Comparison of ENCODE assay signal across 25 cellular contexts in the genomic region with DNA sequence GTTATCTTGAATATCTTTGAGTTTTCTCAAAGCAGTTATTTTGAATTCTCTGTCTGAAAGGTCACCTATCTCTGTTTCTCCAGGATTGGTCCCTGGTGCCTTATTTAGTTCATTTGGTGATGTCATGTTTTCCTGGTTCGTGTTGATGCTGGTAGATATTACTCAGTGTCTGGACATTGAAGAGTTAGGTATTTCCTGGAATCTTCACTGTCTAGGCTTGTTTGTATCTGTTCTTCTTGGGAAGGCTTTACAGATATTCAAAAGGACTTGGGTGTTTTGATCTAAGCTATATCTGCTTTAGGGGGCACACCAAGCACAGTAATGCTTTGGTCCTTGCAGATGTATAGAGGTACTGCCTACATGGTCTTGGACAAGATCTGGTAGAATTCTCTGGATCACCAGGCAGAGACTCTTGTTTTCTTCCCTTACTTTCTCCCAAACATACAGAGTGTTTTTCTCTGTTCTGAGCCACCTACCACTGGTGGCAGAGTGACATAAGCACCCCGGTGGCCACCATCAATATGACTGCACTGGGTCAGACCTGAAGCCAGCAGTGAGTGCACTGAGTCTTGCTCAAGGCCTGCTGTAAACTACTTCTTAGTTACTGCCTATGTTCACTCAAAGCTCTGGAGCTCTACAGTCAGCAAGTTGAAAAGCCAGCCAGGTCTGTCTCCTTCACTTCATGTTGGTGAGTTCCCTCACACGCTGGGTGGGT.
"Had no signal": no experiment of that assay in that cellular context is flagged by ENCODE, and none has a peak within 500 bp of the region (broad histone marks: within the 10 kb centered on the region; RNA-seq: fewer than 3 reads in every experiment).

No MANE protein-coding gene starts in this region.

- H3K27ac ChIP-seq: colonic mucosa, gastroesophageal sphincter, heart right ventricle, left lung, neural progenitor cell, parathyroid adenoma, thoracic aorta, transverse colon, vagina had no signal

- H3K36me3 Mint-ChIP-seq: naive thymus-derived CD4-positive, alpha-beta T cell; neural progenitor cell; stimulated activated naive B cell treated with anti-CD40 and anti-IgM and Interleukin-4, amounts not matched to agents 10 μg/mL and 1 μg/mL and 100 μg/mL, for 72 hours had no signal

- FAIRE-seq: endothelial cell of umbilical vein, islet of Langerhans had no signal

- H3K9me3 Mint-ChIP-seq: stimulated activated naive CD8-positive, alpha-beta T cell treated with anti-CD3 and anti-CD28 coated beads, Interleukin-15, Interleukin-2, amounts not matched to agents 100 ng/mL and 50 ng/mL, for 24 hours had no signal

- H3K27ac Mint-ChIP-seq: dendritic cell treated with granulocyte-macrophage colony-stimulating factor and Interleukin-4, amounts not matched to agents 40 ng/mL and 50 ng/mL, for 4 days; naive thymus-derived CD4-positive, alpha-beta T cell; nephron; neural progenitor cell; progenitor cell of endocrine pancreas; stimulated activated naive B cell treated with anti-CD40 and anti-IgM and Interleukin-4, amounts not matched to agents 10 μg/mL and 1 μg/mL and 100 μg/mL, for 72 hours; stimulated activated naive CD8-positive, alpha-beta T cell treated with anti-CD3 and anti-CD28 coated beads, Interleukin-15, Interleukin-2, amounts not matched to agents 100 ng/mL and 50 ng/mL, for 24 hours had no signal

- H3K4me2 ChIP-seq: neural progenitor cell had no signal

- H3K4me3 ChIP-seq: colonic mucosa, gastroesophageal sphincter, heart right ventricle, left lung, neural progenitor cell, thoracic aorta, transverse colon, vagina had no signal

- H3K4me1 Mint-ChIP-seq: nephron; neural progenitor cell; stimulated activated naive B cell treated with anti-CD40 and anti-IgM and Interleukin-4, amounts not matched to agents 10 μg/mL and 1 μg/mL and 100 μg/mL, for 72 hours had no signal

- H3K27me3 Mint-ChIP-seq: dendritic cell treated with granulocyte-macrophage colony-stimulating factor and Interleukin-4, amounts not matched to agents 40 ng/mL and 50 ng/mL, for 4 days; progenitor cell of endocrine pancreas; stimulated activated naive CD8-positive, alpha-beta T cell treated with anti-CD3 and anti-CD28 coated beads, Interleukin-15, Interleukin-2, amounts not matched to agents 100 ng/mL and 50 ng/mL, for 24 hours had no signal

- H3K9ac ChIP-seq: neural progenitor cell, parathyroid adenoma had no signal

- H3K4me1 ChIP-seq: colonic mucosa, gastroesophageal sphincter, heart right ventricle, left lung, neural progenitor cell, parathyroid adenoma, transverse colon, vagina had no signal

- H3K27me3 ChIP-seq: colonic mucosa, gastroesophageal sphincter, heart right ventricle, left lung, neural progenitor cell, transverse colon, vagina had no signal

- H3K9me3 ChIP-seq: colonic mucosa, gastroesophageal sphincter, thoracic aorta, transverse colon, vagina had no signal

- H2AFZ ChIP-seq: neural progenitor cell, parathyroid adenoma had no signal

- H3K36me3 ChIP-seq: colonic mucosa, gastroesophageal sphincter, heart right ventricle, left lung, neural progenitor cell, thoracic aorta, transverse colon, vagina had no signal

- DNase-seq: colonic mucosa; effector CD8-positive, alpha-beta T cell; glutamatergic neuron; heart right ventricle; hippocampal formation; left cardiac atrium; left lung; mesendoderm; midbrain; naive thymus-derived CD4-positive, alpha-beta T cell; stimulated activated CD4-positive, alpha-beta T cell treated with anti-CD3 and anti-CD28 coated beads, Interleukin-15, amount 100 ng/mL, for 24 hours; stimulated activated CD4-positive, alpha-beta T cell treated with anti-CD3 and anti-CD28 coated beads, Interleukin-2, amount 100 ng/mL, for 48 hours; stimulated activated naive B cell treated with anti-CD40 and anti-IgM and Interleukin-4, amounts not matched to agents 10 μg/mL and 1 μg/mL and 100 μg/mL, for 72 hours; transverse colon had no signal

- H3K79me2 ChIP-seq: parathyroid adenoma had no signal

- H3K4me3 Mint-ChIP-seq: dendritic cell treated with granulocyte-macrophage colony-stimulating factor and Interleukin-4, amounts not matched to agents 40 ng/mL and 50 ng/mL, for 4 days; naive thymus-derived CD4-positive, alpha-beta T cell; nephron; neural progenitor cell; stimulated activated naive B cell treated with anti-CD40 and anti-IgM and Interleukin-4, amounts not matched to agents 10 μg/mL and 1 μg/mL and 100 μg/mL, for 72 hours; stimulated activated naive CD8-positive, alpha-beta T cell treated with anti-CD3 and anti-CD28 coated beads, Interleukin-15, Interleukin-2, amounts not matched to agents 100 ng/mL and 50 ng/mL, for 24 hours had no signal
